In the genomic region with DNA sequence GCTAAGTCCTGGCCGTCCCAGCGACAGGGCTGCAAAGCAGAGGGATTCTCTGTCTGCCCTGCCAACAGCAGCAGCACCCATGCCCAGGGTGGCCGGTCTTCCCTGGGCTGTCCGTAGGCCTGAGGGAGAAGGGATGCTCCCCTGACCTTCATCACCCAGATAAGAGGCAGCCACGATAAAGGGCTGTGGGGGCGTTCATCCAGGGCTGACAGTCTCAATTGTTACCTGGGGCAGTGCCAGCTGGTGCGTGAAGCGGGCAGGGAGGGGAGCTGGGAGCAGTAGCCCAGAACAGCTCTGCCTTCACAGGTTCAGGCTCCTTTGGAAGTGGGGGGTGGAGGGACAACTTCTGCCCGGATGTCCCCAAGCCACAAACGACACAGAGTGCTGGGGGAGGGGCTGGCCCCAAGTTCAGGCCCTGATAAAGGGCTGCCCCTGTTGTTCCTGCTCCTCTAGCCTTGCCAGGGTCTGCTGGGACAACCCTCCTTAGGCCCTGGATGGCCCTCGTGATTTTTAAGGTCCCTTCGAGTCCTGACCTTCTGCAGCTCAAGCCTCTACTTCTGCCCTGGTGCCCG, we compare ENCODE assay signal across 1 cellular context.
TF ChIP-seq lines count a peak whose summit lies in the region.

No MANE protein-coding gene starts in this region.

TF ChIP-seq in IMR-90, 13 proteins besides CTCF, POLR2A, EP300 and RAD21:
- no peak for TF ChIP-seq FOS (IDR thresholded peaks at IDR 0.05; ENCODE audit: low read depth, low read length)
- TF ChIP-seq, protein P1, sequence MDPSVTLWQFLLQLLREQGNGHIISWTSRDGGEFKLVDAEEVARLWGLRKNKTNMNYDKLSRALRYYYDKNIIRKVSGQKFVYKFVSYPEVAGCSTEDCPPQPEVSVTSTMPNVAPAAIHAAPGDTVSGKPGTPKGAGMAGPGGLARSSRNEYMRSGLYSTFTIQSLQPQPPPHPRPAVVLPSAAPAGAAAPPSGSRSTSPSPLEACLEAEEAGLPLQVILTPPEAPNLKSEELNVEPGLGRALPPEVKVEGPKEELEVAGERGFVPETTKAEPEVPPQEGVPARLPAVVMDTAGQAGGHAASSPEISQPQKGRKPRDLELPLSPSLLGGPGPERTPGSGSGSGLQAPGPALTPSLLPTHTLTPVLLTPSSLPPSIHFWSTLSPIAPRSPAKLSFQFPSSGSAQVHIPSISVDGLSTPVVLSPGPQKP (IDR thresholded peaks at IDR 0.05; ENCODE audit: borderline replicate concordance, low read depth, low read length) = no peak
- TF ChIP-seq CHD1 (IDR thresholded peaks at IDR 0.05; ENCODE audit: low read depth, low read length) = no peak
- no peak for TF ChIP-seq SMC3 (IDR thresholded peaks at IDR 0.05; ENCODE audit: low read depth, low read length)
- TF ChIP-seq NFE2L2 (IDR thresholded peaks at IDR 0.05; ENCODE audit: low read depth, low read length) = no peak
- no peak for TF ChIP-seq RFX5 (IDR thresholded peaks at IDR 0.05; ENCODE audit: low read depth, low read length)
- TF ChIP-seq, protein P2, sequence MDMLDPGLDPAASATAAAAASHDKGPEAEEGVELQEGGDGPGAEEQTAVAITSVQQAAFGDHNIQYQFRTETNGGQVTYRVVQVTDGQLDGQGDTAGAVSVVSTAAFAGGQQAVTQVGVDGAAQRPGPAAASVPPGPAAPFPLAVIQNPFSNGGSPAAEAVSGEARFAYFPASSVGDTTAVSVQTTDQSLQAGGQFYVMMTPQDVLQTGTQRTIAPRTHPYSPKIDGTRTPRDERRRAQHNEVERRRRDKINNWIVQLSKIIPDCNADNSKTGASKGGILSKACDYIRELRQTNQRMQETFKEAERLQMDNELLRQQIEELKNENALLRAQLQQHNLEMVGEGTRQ (IDR thresholded peaks at IDR 0.05; ENCODE audit: low read depth, low read length) = no peak
- TF ChIP-seq MXI1 (IDR thresholded peaks at IDR 0.05; ENCODE audit: borderline replicate concordance, low read depth, low read length) = no peak
- no peak for TF ChIP-seq BHLHE40 (IDR thresholded peaks at IDR 0.05; ENCODE audit: low read depth, low read length)
- TF ChIP-seq RCOR1 (IDR thresholded peaks at IDR 0.05; ENCODE audit: insufficient replicate concordance, low read length) = no peak
- TF ChIP-seq MAFK (IDR thresholded peaks at IDR 0.05; ENCODE audit: low read depth, low read length) = no peak
- TF ChIP-seq MAZ (IDR thresholded peaks at IDR 0.05; ENCODE audit: borderline replicate concordance, low read depth, low read length) = no peak
- TF ChIP-seq CEBPB (IDR thresholded peaks at IDR 0.05; ENCODE audit: low read depth, low read length) = no peak
